9 cellular contexts compared by ENCODE assay signal in the genomic region with DNA sequence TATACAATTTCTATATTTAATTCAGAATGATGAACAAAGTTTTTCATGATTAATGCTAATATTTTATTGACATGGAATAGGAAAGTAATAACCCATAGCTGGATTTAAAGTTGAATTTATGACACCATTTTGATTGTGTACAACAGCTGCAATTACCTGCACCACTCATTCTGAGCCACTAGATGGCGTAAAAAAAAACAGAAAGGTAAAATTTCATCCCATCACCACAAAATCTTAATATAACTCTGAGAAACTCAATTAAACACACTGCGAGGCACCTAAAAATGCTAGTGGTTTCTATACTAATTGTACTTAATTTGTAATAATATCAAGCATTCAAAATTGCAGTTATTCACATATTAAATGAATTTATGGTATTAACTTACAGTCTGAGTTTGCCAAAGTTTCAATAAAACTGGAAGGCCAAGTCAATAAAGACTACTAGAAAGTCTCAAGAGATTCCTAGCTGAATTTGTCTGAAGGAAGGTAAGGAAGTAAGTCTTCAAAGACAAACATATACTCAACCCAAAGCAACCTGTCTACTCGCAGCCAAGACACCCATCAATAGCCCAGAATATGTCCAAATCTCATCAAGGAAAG.
DNase-seq lines count a peak whose midpoint lies in the region; ATAC-seq and TF ChIP-seq lines count a peak whose summit lies in the region.
"Had no signal": no experiment of that assay in that cellular context is flagged by ENCODE, and none has a peak within 500 bp of the region (broad histone marks: within the 10 kb centered on the region; RNA-seq: fewer than 3 reads in every experiment).

No MANE protein-coding gene starts in this region.

- no peaks in the 10 kb centered on the region for H3K27me3 Mint-ChIP-seq in activated B cell treated with CpG ODN at 0.5 μM for 24 hours

- H3K9me3 Mint-ChIP-seq in activated B cell treated with CpG ODN at 0.5 μM for 24 hours: no peaks in the 10 kb centered on the region
- H3K9me3 Mint-ChIP-seq: CD8-positive, alpha-beta memory T cell had no signal

- H3K4me1 Mint-ChIP-seq in activated B cell treated with CpG ODN at 0.5 μM for 24 hours: no peaks in the 10 kb centered on the region
- H3K4me1 Mint-ChIP-seq: CD8-positive, alpha-beta memory T cell had no signal

- no peak overlapping the region for H3K27ac Mint-ChIP-seq in activated B cell treated with CpG ODN at 0.5 μM for 24 hours
- H3K27ac Mint-ChIP-seq: CD8-positive, alpha-beta memory T cell had no signal

- TF ChIP-seq CTCF in activated B cell treated with CpG ODN at 0.5 μM for 24 hours (IDR thresholded peaks at IDR 0.05): peak; percentile 24

- ATAC-seq in activated B cell treated with CpG ODN at 0.5 μM for 24 hours (ENCODE audit: low read depth) (peak; percentile 57), left lobe of liver (peak; percentile 68), GM18517 (IDR thresholded peaks at IDR 0.05; ENCODE audit: unreplicated experiment) (no peak), HG02852 (IDR thresholded peaks at IDR 0.05; ENCODE audit: unreplicated experiment) (no peak)

- peaks cover 19% of the 10 kb centered on the region for H3K36me3 Mint-ChIP-seq in activated B cell treated with CpG ODN at 0.5 μM for 24 hours (ENCODE audit: low read depth)
- H3K36me3 Mint-ChIP-seq: CD8-positive, alpha-beta memory T cell had no signal

- intact Hi-C loops in activated B cell treated with CpG ODN at 0.5 μM for 24 hours (cut with micrococcal nuclease): loop anchor here (1.0 to 5.0 kb wide), 2 partner anchors 479 to 810 kb away; no protein-coding TSS in a partner anchor

- CTCF ChIA-PET in activated B cell treated with CpG ODN at 0.5 μM for 24 hours (lab: Charles Lee): interaction anchor here (0.7 to 4.2 kb wide), 12 partner anchors 9 to 905 kb away, joined by 3 to 16 read pairs (median 4); no protein-coding TSS in a partner anchor

- no peak overlapping the region for H3K4me3 Mint-ChIP-seq in activated B cell treated with CpG ODN at 0.5 μM for 24 hours
- H3K4me3 Mint-ChIP-seq: CD8-positive, alpha-beta memory T cell had no signal

- POLR2A ChIA-PET in activated B cell treated with CpG ODN at 0.5 μM for 24 hours (lab: Charles Lee): interaction anchor here (1.4 kb wide), 1 partner anchor 479 kb away, joined by 6 read pairs; no protein-coding TSS in a partner anchor

- DNase-seq in NCI-H1436 (lab: John Stamatoyannopoulos, UW) (peak; percentile 42), NCI-H1436 treated with DMSO at 0.1 percent for 48 hours (lab: John Stamatoyannopoulos, UW) (no peak), LoVo (ENCODE audit: low spot score) (peak; percentile 66), activated B cell treated with CpG ODN at 0.5 μM for 24 hours (no peak), left lobe of liver (ENCODE audit: low spot score) (no peak), midbrain (lab: John Stamatoyannopoulos, UW) (no peak)

Comparison
In these comparisons a context has a peak if more than half of its experiments do, and no peak if none do; other contexts are left out.
1. DNase-seq: peak in NCI-H1436 (single experiment) and LoVo (single experiment); none in NCI-H1436 treated with DMSO at 0.1 percent for 48 hours (single experiment), activated B cell treated with CpG ODN at 0.5 μM for 24 hours (single experiment), left lobe of liver (single experiment) and midbrain (single experiment).
2. ATAC-seq: peak in activated B cell treated with CpG ODN at 0.5 μM for 24 hours (single experiment) and left lobe of liver (single experiment); none in GM18517 (single experiment) and HG02852 (single experiment).